In the genomic region with DNA sequence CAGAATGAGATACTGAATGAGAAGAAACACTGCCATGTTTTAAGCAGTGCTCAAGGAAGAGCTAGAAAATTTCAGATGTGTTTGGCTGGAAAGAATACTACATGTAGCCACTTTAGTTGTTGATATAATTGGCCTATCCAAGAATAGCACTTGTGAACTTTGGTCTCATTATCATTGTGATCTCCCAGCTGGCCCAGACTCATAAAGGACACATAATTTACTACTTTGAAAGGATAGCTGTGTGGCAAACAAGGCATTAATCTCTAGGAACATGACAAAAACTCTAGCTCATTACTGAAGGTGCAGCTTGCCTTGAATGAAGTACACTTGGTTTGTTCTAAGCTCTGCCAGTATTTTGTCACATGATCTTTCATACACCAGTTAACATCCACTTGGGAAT, we compare ENCODE assay signal across 2 cellular contexts.
A peak's percentile ranks its signal among the peaks of the same experiment; 100 is the strongest.
TF ChIP-seq lines count a peak whose summit lies in the region.

No MANE protein-coding gene starts in this region.

TF ChIP-seq in HEK293, 187 proteins besides CTCF, POLR2A, EP300 and RAD21 (continued from another document):
- TF ChIP-seq ZNF366 (tag by site-specific recombination; conservative IDR thresholded peaks at IDR 0.05) (peak; percentile 34; the same call in 1 of the 2 replicates), SCRT2 (tag by site-specific recombination; IDR thresholded peaks at IDR 0.05) (no peak), ZNF654 (tag by site-specific recombination; IDR thresholded peaks at IDR 0.05; ENCODE audit: low read depth) (no peak)
- TF ChIP-seq, protein P1, sequence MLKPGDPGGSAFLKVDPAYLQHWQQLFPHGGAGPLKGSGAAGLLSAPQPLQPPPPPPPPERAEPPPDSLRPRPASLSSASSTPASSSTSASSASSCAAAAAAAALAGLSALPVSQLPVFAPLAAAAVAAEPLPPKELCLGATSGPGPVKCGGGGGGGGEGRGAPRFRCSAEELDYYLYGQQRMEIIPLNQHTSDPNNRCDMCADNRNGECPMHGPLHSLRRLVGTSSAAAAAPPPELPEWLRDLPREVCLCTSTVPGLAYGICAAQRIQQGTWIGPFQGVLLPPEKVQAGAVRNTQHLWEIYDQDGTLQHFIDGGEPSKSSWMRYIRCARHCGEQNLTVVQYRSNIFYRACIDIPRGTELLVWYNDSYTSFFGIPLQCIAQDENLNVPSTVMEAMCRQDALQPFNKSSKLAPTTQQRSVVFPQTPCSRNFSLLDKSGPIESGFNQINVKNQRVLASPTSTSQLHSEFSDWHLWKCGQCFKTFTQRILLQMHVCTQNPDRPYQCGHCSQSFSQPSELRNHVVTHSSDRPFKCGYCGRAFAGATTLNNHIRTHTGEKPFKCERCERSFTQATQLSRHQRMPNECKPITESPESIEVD (tag by site-specific recombination; IDR thresholded peaks at IDR 0.05) = peak; percentile 80

TF ChIP-seq in WTC11, 78 proteins besides CTCF, POLR2A, EP300 and RAD21 (continued from another document):
- TF ChIP-seq, protein P2, sequence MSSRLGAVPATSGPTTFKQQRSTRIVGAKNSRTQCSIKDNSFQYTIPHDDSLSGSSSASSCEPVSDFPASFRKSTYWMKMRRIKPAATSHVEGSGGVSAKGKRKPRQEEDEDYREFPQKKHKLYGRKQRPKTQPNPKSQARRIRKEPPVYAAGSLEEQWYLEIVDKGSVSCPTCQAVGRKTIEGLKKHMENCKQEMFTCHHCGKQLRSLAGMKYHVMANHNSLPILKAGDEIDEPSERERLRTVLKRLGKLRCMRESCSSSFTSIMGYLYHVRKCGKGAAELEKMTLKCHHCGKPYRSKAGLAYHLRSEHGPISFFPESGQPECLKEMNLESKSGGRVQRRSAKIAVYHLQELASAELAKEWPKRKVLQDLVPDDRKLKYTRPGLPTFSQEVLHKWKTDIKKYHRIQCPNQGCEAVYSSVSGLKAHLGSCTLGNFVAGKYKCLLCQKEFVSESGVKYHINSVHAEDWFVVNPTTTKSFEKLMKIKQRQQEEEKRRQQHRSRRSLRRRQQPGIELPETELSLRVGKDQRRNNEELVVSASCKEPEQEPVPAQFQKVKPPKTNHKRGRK (CRISPR knock-in tag; IDR thresholded peaks at IDR 0.05; ENCODE audit: borderline replicate concordance) = no peak
